ENCODE assay signal across 1 cellular context in the genomic region with DNA sequence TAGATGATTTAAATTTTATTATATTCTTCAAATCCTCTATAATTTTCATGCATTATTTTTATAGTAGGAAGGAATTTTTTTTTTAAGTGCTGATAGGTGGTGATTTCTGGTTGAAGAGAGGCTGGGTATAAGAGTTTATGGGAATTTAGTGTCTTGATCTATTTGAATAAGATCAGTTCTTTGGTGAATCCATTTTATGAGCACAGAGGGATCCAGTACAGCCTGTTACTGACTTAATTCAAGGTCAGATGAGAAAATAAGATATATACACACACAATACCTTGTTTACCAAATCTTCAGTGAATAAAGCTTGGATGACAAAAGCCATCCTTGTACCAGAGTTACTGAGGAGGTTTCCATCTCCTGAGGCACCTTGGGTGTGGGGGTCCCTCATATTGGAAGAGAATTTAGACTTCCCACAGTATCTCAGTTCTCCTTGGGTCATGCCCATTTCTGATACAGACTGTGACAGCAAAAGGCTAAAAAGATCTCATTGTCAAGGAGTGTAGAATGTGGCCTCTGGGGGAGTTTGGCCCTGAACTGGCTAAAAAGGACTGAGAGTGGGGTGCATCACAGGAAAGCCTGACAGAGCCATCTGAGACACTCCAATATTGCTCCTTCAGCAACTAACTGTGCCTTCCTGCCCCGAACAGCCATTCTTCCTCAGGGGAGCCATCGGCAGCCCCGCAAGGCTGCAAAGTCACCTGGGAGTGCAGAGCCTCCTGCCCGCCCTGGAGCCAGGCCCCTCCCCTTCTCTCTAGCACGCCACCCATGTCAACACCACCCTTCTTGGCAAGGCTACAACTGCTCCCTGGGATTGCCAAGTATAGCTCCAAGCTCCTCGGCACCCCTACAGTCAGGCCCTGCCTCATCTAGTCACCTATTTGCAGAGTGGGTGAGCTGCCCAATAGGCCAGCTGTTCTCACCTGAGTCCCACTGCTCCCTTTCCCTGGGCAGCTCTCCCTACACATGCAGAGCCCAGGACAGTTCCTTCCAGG.
TF ChIP-seq lines count a peak whose summit lies in the region.

No MANE protein-coding gene starts in this region.

TF ChIP-seq in IMR-90, 13 proteins besides CTCF, POLR2A, EP300 and RAD21:
- TF ChIP-seq, protein P1, sequence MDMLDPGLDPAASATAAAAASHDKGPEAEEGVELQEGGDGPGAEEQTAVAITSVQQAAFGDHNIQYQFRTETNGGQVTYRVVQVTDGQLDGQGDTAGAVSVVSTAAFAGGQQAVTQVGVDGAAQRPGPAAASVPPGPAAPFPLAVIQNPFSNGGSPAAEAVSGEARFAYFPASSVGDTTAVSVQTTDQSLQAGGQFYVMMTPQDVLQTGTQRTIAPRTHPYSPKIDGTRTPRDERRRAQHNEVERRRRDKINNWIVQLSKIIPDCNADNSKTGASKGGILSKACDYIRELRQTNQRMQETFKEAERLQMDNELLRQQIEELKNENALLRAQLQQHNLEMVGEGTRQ (IDR thresholded peaks at IDR 0.05; ENCODE audit: low read depth, low read length) = no peak
- TF ChIP-seq CHD1 (IDR thresholded peaks at IDR 0.05; ENCODE audit: low read depth, low read length) = no peak
- TF ChIP-seq, protein P2, sequence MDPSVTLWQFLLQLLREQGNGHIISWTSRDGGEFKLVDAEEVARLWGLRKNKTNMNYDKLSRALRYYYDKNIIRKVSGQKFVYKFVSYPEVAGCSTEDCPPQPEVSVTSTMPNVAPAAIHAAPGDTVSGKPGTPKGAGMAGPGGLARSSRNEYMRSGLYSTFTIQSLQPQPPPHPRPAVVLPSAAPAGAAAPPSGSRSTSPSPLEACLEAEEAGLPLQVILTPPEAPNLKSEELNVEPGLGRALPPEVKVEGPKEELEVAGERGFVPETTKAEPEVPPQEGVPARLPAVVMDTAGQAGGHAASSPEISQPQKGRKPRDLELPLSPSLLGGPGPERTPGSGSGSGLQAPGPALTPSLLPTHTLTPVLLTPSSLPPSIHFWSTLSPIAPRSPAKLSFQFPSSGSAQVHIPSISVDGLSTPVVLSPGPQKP (IDR thresholded peaks at IDR 0.05; ENCODE audit: borderline replicate concordance, low read depth, low read length) = no peak
- no peak for TF ChIP-seq BHLHE40 (IDR thresholded peaks at IDR 0.05; ENCODE audit: low read depth, low read length)
- no peak for TF ChIP-seq SMC3 (IDR thresholded peaks at IDR 0.05; ENCODE audit: low read depth, low read length)
- no peak for TF ChIP-seq MXI1 (IDR thresholded peaks at IDR 0.05; ENCODE audit: borderline replicate concordance, low read depth, low read length)
- TF ChIP-seq RCOR1 (IDR thresholded peaks at IDR 0.05; ENCODE audit: insufficient replicate concordance, low read length) = no peak
- no peak for TF ChIP-seq MAZ (IDR thresholded peaks at IDR 0.05; ENCODE audit: borderline replicate concordance, low read depth, low read length)
- no peak for TF ChIP-seq NFE2L2 (IDR thresholded peaks at IDR 0.05; ENCODE audit: low read depth, low read length)
- no peak for TF ChIP-seq RFX5 (IDR thresholded peaks at IDR 0.05; ENCODE audit: low read depth, low read length)
- no peak for TF ChIP-seq FOS (IDR thresholded peaks at IDR 0.05; ENCODE audit: low read depth, low read length)
- no peak for TF ChIP-seq MAFK (IDR thresholded peaks at IDR 0.05; ENCODE audit: low read depth, low read length)
